Comparison of ENCODE assay signal across 11 cellular contexts in the genomic region with DNA sequence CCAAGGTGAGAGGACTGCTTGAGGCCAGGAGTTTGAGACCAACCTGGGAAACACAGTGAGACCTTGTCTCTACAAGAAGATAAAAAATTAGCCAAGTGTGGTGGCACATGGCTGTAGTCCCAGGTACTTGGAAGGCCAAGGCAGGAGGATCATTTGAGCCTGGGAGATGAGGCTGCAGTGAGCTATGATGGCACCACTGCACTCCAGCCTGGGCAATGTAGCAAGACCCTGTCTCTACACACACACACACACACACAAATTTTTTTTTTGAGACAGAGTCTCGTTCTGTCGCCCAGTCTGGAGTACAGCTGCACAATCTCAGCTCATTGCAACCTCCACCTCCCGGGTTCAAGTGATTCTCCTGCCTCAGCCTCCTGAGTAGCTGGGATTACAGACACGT. TPM values are rescaled to one million over a fixed set of nuclear protein-coding genes. Genes with fewer than 3 reads are reported as not detected.
"Had no signal": no experiment of that assay in that cellular context is flagged by ENCODE, and none has a peak within 500 bp of the region (broad histone marks: within the 10 kb centered on the region; RNA-seq: fewer than 3 reads in every experiment).

No MANE protein-coding gene starts in this region.

RNA-seq across cellular contexts. Expression of a gene that starts 30.4 kb away (rescaled TPM):
- total RNA-seq: activated CD4-positive, alpha-beta memory T cell treated with anti-CD3 and anti-CD28 coated beads, Interleukin-2, amount 10 ng/mL, durations not matched to agents 7 days and 5 days; activated CD4-positive, alpha-beta T cell treated with anti-CD3 and anti-CD28 coated beads for 36 hours; activated CD4-positive, alpha-beta T cell treated with anti-CD3 and anti-CD28 coated beads, Interleukin-2, amount 10 ng/mL, durations not matched to agents 7 days and 5 days; activated CD8-positive, alpha-beta memory T cell treated with anti-CD3 and anti-CD28 coated beads, Interleukin-2, amount 10 ng/mL, durations not matched to agents 7 days and 5 days; activated CD8-positive, alpha-beta T cell treated with anti-CD3 and anti-CD28 coated beads, Interleukin-2, amount 10 ng/mL, durations not matched to agents 7 days and 5 days; activated naive CD8-positive, alpha-beta T cell treated with anti-CD3 and anti-CD28 coated beads, Interleukin-2, amount 10 ng/mL, durations not matched to agents 7 days and 5 days; activated T-helper 2 cell treated with anti-CD3 and anti-CD28 coated beads, Interferon-gamma antibody, Interleukin-2, Interleukin-4, amounts not matched to agents 10 μg/mL and 5 μg/mL and 100 μg/mL, durations not matched to agents 14 hours and 24 hours and 36 hours; ascending aorta; bronchial epithelial cell; cardiac muscle cell had no signal
- polyA plus RNA-seq: adipose tissue, cardiac muscle cell had no signal
